In the genomic region with DNA sequence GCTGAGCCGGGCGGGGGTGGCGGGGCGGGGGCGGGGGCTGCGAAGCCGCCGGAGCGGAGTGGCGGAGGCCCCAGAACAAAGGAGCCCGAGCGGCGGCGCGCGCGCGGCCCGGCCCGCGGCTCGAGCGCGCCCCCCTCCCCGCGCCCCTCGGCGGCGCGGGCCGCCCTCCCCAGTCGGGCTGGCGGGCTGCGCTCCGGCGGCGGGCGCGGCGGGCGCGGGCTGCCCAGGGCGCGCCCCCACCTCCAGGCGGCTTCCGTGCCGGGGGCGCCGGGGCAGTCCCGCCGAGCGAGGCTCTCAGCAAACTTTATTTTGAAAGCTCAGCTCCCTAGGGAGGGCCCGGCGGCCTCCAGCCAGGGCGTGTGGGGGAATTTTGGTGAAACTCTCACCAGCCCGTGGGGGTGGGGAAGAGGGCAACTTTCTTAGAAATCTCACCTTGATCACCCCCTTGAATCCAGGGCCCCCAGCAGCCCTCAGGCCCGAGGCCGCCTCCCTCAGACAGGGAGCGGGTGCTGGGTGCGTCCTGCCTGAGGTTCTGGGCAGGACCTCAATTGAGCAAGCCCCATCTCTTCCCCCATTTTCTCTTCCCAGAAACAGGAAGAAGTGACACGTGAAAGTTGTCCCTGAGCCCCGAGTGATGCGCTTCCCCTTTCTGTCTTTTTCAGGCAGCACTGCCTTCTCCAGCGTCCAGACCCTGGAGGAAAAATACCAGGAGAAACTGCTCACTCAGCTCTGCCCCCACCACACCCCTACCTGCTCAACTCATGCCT, we compare ENCODE assay signal across 8 cellular contexts. TPM values are rescaled to one million over a fixed set of nuclear protein-coding genes. Genes with fewer than 3 reads are reported as not detected.
DNase-seq lines count a peak whose midpoint lies in the region; ATAC-seq and TF ChIP-seq lines count a peak whose summit lies in the region.

No MANE protein-coding gene starts in this region.

- H3K27ac Mint-ChIP-seq in activated naive CD4-positive, alpha-beta T cell treated with anti-CD3 and anti-CD28 coated beads, Interleukin-2, amount 10 ng/mL, durations not matched to agents 7 days and 5 days: peak overlapping the region; percentile 85

- ATAC-seq in HG03025 (IDR thresholded peaks at IDR 0.05; ENCODE audit: low FRiP score, unreplicated experiment) (peak; percentile 29), RWPE2 (ENCODE audit: low read depth) (no peak), right cardiac atrium (peak; percentile 6 to 9)

- peaks cover 4% of the 10 kb centered on the region for H3K9me3 Mint-ChIP-seq in activated naive CD4-positive, alpha-beta T cell treated with anti-CD3 and anti-CD28 coated beads, Interleukin-2, amount 10 ng/mL, durations not matched to agents 7 days and 5 days

- peak overlapping the region; percentile 98 for H3K27ac ChIP-seq in RWPE2 (ENCODE audit: poor library complexity, severe bottlenecking)
- no peak overlapping the region for H3K27ac ChIP-seq in right cardiac atrium (ENCODE audit: low read length)

- peaks cover 75% of the 10 kb centered on the region for H3K4me1 Mint-ChIP-seq in activated naive CD4-positive, alpha-beta T cell treated with anti-CD3 and anti-CD28 coated beads, Interleukin-2, amount 10 ng/mL, durations not matched to agents 7 days and 5 days

- whole genome bisulfite sequencing in right cardiac atrium: 3% methylated on average over 52 of the region's 64 CpGs

- CTCF ChIA-PET in activated naive CD4-positive, alpha-beta T cell treated with anti-CD3 and anti-CD28 coated beads, Interleukin-2, amount 10 ng/mL, durations not matched to agents 7 days and 5 days (lab: Charles Lee): interaction anchor here (1.0 to 1.4 kb wide), 2 partner anchors 47 to 164 kb away, joined by 3 to 4 read pairs; no protein-coding TSS in a partner anchor

- TF ChIP-seq CTCF in RWPE2 (IDR thresholded peaks at IDR 0.05; ENCODE audit: poor library complexity, severe bottlenecking): no peak

- peaks cover 23% of the 10 kb centered on the region for H3K36me3 ChIP-seq in RWPE2 (ENCODE audit: low read depth)

- H3K4me1 ChIP-seq in RWPE2 (ENCODE audit: insufficient read depth, poor library complexity, severe bottlenecking) (peaks cover 51% of the 10 kb centered on the region), right cardiac atrium (ENCODE audit: control insufficient read depth, insufficient read depth, low read length) (peaks cover 14% of the 10 kb centered on the region)

- H3K4me3 Mint-ChIP-seq in activated naive CD4-positive, alpha-beta T cell treated with anti-CD3 and anti-CD28 coated beads, Interleukin-2, amount 10 ng/mL, durations not matched to agents 7 days and 5 days: peak overlapping the region; percentile 77

- H3K27me3 ChIP-seq in RWPE2 (ENCODE audit: insufficient read depth, poor library complexity, severe bottlenecking): no peaks in the 10 kb centered on the region
- H3K27me3 ChIP-seq in right cardiac atrium (ENCODE audit: control insufficient read depth, insufficient read depth): no peaks in the 10 kb centered on the region

- DNase-seq in NCI-H2227 (lab: John Stamatoyannopoulos, UW; ENCODE audit: unreplicated experiment) (peak; percentile 71), NCI-H2227 treated with DMSO at 0.1 percent for 48 hours (lab: John Stamatoyannopoulos, UW) (no peak), RWPE2 (ENCODE audit: low spot score) (no peak), right cardiac atrium (peak; percentile 52 to 86 (median 83)), skeletal muscle cell (ENCODE audit: low read depth) (no peak), inferior parietal cortex (ENCODE audit: extremely low spot score) (no peak)
- DNase-seq in activated naive CD4-positive, alpha-beta T cell treated with anti-CD3 and anti-CD28 coated beads, Interleukin-2, amount 10 ng/mL, durations not matched to agents 7 days and 5 days: peak; percentile 54

- intact Hi-C loops in right cardiac atrium (cut with DNase I): loop anchor here in 2 of 4 donors (10.0 kb wide), 3 partner anchors 51 to 161 kb away; a partner anchor contains a TSS

- H3K9me3 ChIP-seq in RWPE2 (ENCODE audit: severe bottlenecking) (no peaks in the 10 kb centered on the region), right cardiac atrium (ENCODE audit: control insufficient read depth, low read length) (no peaks in the 10 kb centered on the region)

- peaks cover 33% of the 10 kb centered on the region for H3K27me3 Mint-ChIP-seq in activated naive CD4-positive, alpha-beta T cell treated with anti-CD3 and anti-CD28 coated beads, Interleukin-2, amount 10 ng/mL, durations not matched to agents 7 days and 5 days

- H3K4me3 ChIP-seq in RWPE2 (ENCODE audit: severe bottlenecking) (peak overlapping the region; percentile 39), right cardiac atrium (ENCODE audit: low read length) (peak overlapping the region; percentile 96), skeletal muscle cell (ENCODE audit: low read depth, low read length) (peak overlapping the region; percentile 58)

- H3K36me3 Mint-ChIP-seq in activated naive CD4-positive, alpha-beta T cell treated with anti-CD3 and anti-CD28 coated beads, Interleukin-2, amount 10 ng/mL, durations not matched to agents 7 days and 5 days: peaks cover 44% of the 10 kb centered on the region

RNA-seq across cellular contexts. Expression of a gene that starts 0.8 kb away (rescaled TPM):
- total RNA-seq in right cardiac atrium: 1 to 10 TPM; 2.5 to 3.3 (median 2.9) TPM
- 1.1 TPM for polyA plus RNA-seq in right cardiac atrium

RNA-seq across cellular contexts. Expression of a gene that starts 58.8 kb away (rescaled TPM):
- 10 to 100 TPM; 20.2 to 29.0 (median 26.7) TPM for total RNA-seq in right cardiac atrium
- polyA plus RNA-seq in right cardiac atrium: 47.4 TPM

Comparison
In these comparisons a context has a peak if more than half of its experiments do, and no peak if none do; other contexts are left out.
1. DNase-seq: peak in NCI-H2227 (single experiment), activated naive CD4-positive, alpha-beta T cell treated with anti-CD3 and anti-CD28 coated beads, Interleukin-2, amount 10 ng/mL, durations not matched to agents 7 days and 5 days (single experiment) and right cardiac atrium (3 of 3); none in NCI-H2227 treated with DMSO at 0.1 percent for 48 hours (single experiment), RWPE2 (single experiment), skeletal muscle cell (single experiment) and inferior parietal cortex (single experiment).
2. H3K4me3 ChIP-seq: peak in every context shown above with its lines; median percentile 96 in right cardiac atrium; 58 in skeletal muscle cell; 39 in RWPE2.